In the genomic region with DNA sequence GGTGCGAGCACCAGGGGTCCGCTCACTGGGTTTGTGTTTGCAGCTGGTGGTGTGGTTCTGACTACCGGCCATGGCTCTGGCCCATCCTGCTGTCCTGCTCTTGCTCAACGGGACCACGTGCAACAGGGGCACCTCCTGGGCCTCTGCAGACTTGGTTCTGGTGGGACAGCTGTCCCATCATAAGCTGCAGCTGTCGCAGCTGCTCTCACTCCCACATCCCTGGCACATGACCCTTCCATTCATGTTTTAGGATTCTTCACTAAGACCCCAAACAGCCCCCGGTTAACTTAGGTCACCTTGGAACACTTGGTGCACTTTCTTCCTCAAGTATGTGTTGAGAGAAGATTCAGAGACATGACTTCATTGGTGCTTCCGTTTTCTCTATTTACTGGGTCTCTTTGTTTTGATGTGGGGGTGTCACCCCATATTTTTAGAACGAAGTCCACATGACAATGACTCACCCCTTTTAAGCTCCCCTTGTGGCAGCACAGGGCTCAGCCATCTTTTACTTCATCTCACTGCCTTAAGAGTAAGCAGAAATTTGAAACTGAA, we compare ENCODE assay signal across 8 cellular contexts.
DNase-seq lines count a peak whose midpoint lies in the region; ATAC-seq and TF ChIP-seq lines count a peak whose summit lies in the region.

No MANE protein-coding gene starts in this region.

- no peak overlapping the region for H3K4me3 Mint-ChIP-seq in activated CD4-positive, alpha-beta memory T cell treated with anti-CD3 and anti-CD28 coated beads, Interleukin-2, amount 10 ng/mL, durations not matched to agents 7 days and 5 days
- H3K4me3 Mint-ChIP-seq in activated CD4-positive, alpha-beta memory T cell treated with anti-CD3 and anti-CD28 coated beads for 36 hours: no peak overlapping the region

- H3K4me3 ChIP-seq in suprapubic skin (no peak overlapping the region), BE2C (ENCODE audit: low read depth, low read length) (no peak overlapping the region)

- peaks cover 25% of the 10 kb centered on the region for H3K4me1 Mint-ChIP-seq in activated CD4-positive, alpha-beta memory T cell treated with anti-CD3 and anti-CD28 coated beads, Interleukin-2, amount 10 ng/mL, durations not matched to agents 7 days and 5 days
- H3K4me1 Mint-ChIP-seq in activated CD4-positive, alpha-beta memory T cell treated with anti-CD3 and anti-CD28 coated beads for 36 hours (ENCODE audit: low read depth): peaks cover 7% of the 10 kb centered on the region

- intact Hi-C loops in activated CD4-positive, alpha-beta memory T cell treated with anti-CD3 and anti-CD28 coated beads for 36 hours (cut with micrococcal nuclease): no loop called here

- peaks cover 2% of the 10 kb centered on the region for H3K4me1 ChIP-seq in suprapubic skin
- no peaks in the 10 kb centered on the region for H3K4me1 ChIP-seq in BE2C

- H3K27me3 Mint-ChIP-seq in activated CD4-positive, alpha-beta memory T cell treated with anti-CD3 and anti-CD28 coated beads, Interleukin-2, amount 10 ng/mL, durations not matched to agents 7 days and 5 days: peaks cover 10% of the 10 kb centered on the region
- H3K27me3 Mint-ChIP-seq in activated CD4-positive, alpha-beta memory T cell treated with anti-CD3 and anti-CD28 coated beads for 36 hours: no peaks in the 10 kb centered on the region

- peak; percentile 71 for ATAC-seq in HG03442 (IDR thresholded peaks at IDR 0.05; ENCODE audit: unreplicated experiment)

- H3K36me3 Mint-ChIP-seq in activated CD4-positive, alpha-beta memory T cell treated with anti-CD3 and anti-CD28 coated beads, Interleukin-2, amount 10 ng/mL, durations not matched to agents 7 days and 5 days (ENCODE audit: low read depth): no peaks in the 10 kb centered on the region
- H3K36me3 Mint-ChIP-seq in activated CD4-positive, alpha-beta memory T cell treated with anti-CD3 and anti-CD28 coated beads for 36 hours: no peaks in the 10 kb centered on the region

- 48% methylated on average over 4 of the region's 9 CpGs for WGBS in suprapubic skin

- no peak for TF ChIP-seq EP300 in suprapubic skin (IDR thresholded peaks at IDR 0.05)

- no peak for TF ChIP-seq POLR2A in suprapubic skin (IDR thresholded peaks at IDR 0.05)

- peak overlapping the region; percentile 51 for H3K27ac Mint-ChIP-seq in activated CD4-positive, alpha-beta memory T cell treated with anti-CD3 and anti-CD28 coated beads, Interleukin-2, amount 10 ng/mL, durations not matched to agents 7 days and 5 days
- H3K27ac Mint-ChIP-seq in activated CD4-positive, alpha-beta memory T cell treated with anti-CD3 and anti-CD28 coated beads for 36 hours: no peak overlapping the region

- DNase-seq in activated CD4-positive, alpha-beta memory T cell treated with anti-CD3 and anti-CD28 coated beads, Interleukin-2, amount 10 ng/mL, durations not matched to agents 7 days and 5 days: no peak
- no peak for DNase-seq in activated CD4-positive, alpha-beta memory T cell treated with anti-CD3 and anti-CD28 coated beads for 36 hours
- DNase-seq in dermis blood vessel endothelial cell (peak; percentile 44), suprapubic skin (ENCODE audit: low spot score in 2 of 2) (no peak), BE2C (no peak), D341Med (ENCODE audit: low spot score) (no peak), hippocampal formation (lab: John Stamatoyannopoulos, UW) (no peak)

- POLR2A ChIA-PET in activated CD4-positive, alpha-beta memory T cell treated with anti-CD3 and anti-CD28 coated beads, Interleukin-2, amount 10 ng/mL, durations not matched to agents 7 days and 5 days (lab: Charles Lee): interaction anchor here (1.1 to 1.7 kb wide), 4 partner anchors 15 to 133 kb away, joined by 3 to 7 read pairs (median 5); a partner anchor contains a TSS
- POLR2A ChIA-PET in activated CD4-positive, alpha-beta memory T cell treated with anti-CD3 and anti-CD28 coated beads for 36 hours (lab: Charles Lee): no interaction called here

- TF ChIP-seq CTCF in suprapubic skin (IDR thresholded peaks at IDR 0.05): no peak
- TF ChIP-seq CTCF in BE2C (IDR thresholded peaks at IDR 0.05; ENCODE audit: low read depth, low read length): no peak; the same call in 1 of the 2 replicates

- H3K9me3 ChIP-seq in suprapubic skin (no peaks in the 10 kb centered on the region), BE2C (no peaks in the 10 kb centered on the region)

- peak overlapping the region; percentile 30 for H3K27ac ChIP-seq in suprapubic skin

- H3K9me3 Mint-ChIP-seq in activated CD4-positive, alpha-beta memory T cell treated with anti-CD3 and anti-CD28 coated beads, Interleukin-2, amount 10 ng/mL, durations not matched to agents 7 days and 5 days: peaks cover 5% of the 10 kb centered on the region
- H3K9me3 Mint-ChIP-seq in activated CD4-positive, alpha-beta memory T cell treated with anti-CD3 and anti-CD28 coated beads for 36 hours: no peaks in the 10 kb centered on the region

- no peaks in the 10 kb centered on the region for H3K36me3 ChIP-seq in suprapubic skin
- H3K36me3 ChIP-seq in BE2C: no peaks in the 10 kb centered on the region

- H3K27me3 ChIP-seq in suprapubic skin (no peaks in the 10 kb centered on the region), BE2C (peaks cover 19% of the 10 kb centered on the region)

- CTCF ChIA-PET in activated CD4-positive, alpha-beta memory T cell treated with anti-CD3 and anti-CD28 coated beads, Interleukin-2, amount 10 ng/mL, durations not matched to agents 7 days and 5 days (lab: Charles Lee): interaction anchor here (0.9 to 5.3 kb wide), 5 partner anchors 15 to 133 kb away, joined by 3 to 35 read pairs (median 8); a partner anchor contains a TSS
- CTCF ChIA-PET in activated CD4-positive, alpha-beta memory T cell treated with anti-CD3 and anti-CD28 coated beads for 36 hours (lab: Charles Lee): interaction anchor here (0.6 to 1.7 kb wide), 3 partner anchors 10 to 131 kb away, joined by 3 to 5 read pairs (median 3); no protein-coding TSS in a partner anchor
